ENCODE assay signal across 8 cellular contexts in genomic region chr18:72544092-72544886, GRCh38. TPM values are rescaled to one million over a fixed set of nuclear protein-coding genes. Genes with fewer than 3 reads are reported as not detected.
DNase-seq lines count a peak whose midpoint lies in the region; ATAC-seq and TF ChIP-seq lines count a peak whose summit lies in the region.

Gene CBLN2 (minus strand): TSS chr18:72544342. CDS start chr18:72542160, 2,182 bp downstream.

- H3K4me1 ChIP-seq in OCI-LY3 (ENCODE audit: low read length) (no peaks in the 10 kb centered on the region), tibial artery (peaks cover 0 to 28% (median 12%) of the 10 kb centered on the region in 4 donors)

- peak within 1 kb of the TSS; percentile 14; the same call in 1 of the 2 replicates for H3K9ac ChIP-seq in OCI-LY3 (ENCODE audit: low read length)

- no peaks in the 10 kb centered on the region for H4K20me1 ChIP-seq in OCI-LY3 (ENCODE audit: insufficient read depth, low read length)

- peak within 1 kb of the TSS; percentile 86 for H2AFZ ChIP-seq in OCI-LY3 (ENCODE audit: low read depth, low read length)

- H3K27me3 ChIP-seq in OCI-LY3 (ENCODE audit: low read depth, low read length) (peaks cover 7% of the 10 kb centered on the region; the same call in 1 of the 2 replicates), kidney epithelial cell (ENCODE audit: control insufficient read depth, insufficient read depth, low read length) (peaks cover 39% of the 10 kb centered on the region), tibial artery (peaks cover 0 to 34% of the 10 kb centered on the region in 2 donors)

- no peaks in the 10 kb centered on the region for H3K79me2 ChIP-seq in OCI-LY3 (ENCODE audit: low read length)

- H3K9me3 ChIP-seq in OCI-LY3 (ENCODE audit: insufficient read depth, low read length), result no peaks in the 10 kb centered on the region
- H3K9me3 ChIP-seq in tibial artery, result no peaks in the 10 kb centered on the region

- TF ChIP-seq CTCF in OCI-LY3 (IDR thresholded peaks at IDR 0.05; ENCODE audit: low read depth, low read length), result peak; percentile 96
- peak; percentile 96 for TF ChIP-seq CTCF in kidney epithelial cell (IDR thresholded peaks at IDR 0.05; ENCODE audit: insufficient read depth, low read length, poor library complexity, severe bottlenecking)
- TF ChIP-seq CTCF in tibial artery (IDR thresholded peaks at IDR 0.05), result peak in 1 of 2 experiments; percentile 9

- DNase-seq in Daoy (ENCODE audit: low read depth), result peak; percentile 73
- DNase-seq in T47D (ENCODE audit: low read depth in 1 of 2, low spot score in 1 of 2), result peak; percentile 72 to 81
- no peak for DNase-seq in kidney epithelial cell (ENCODE audit: low read depth)
- DNase-seq in stimulated activated CD8-positive, alpha-beta memory T cell treated with anti-CD3 and anti-CD28 coated beads, Interleukin-2, amount 100 ng/mL, for 48 hours (ENCODE audit: low read depth in 2 of 2), result peak; percentile 27 to 43
- no peak for DNase-seq in tibial artery

- in situ Hi-C loops in T47D (cut with HindIII; ENCODE audit: low pct_unique_long_range_greater_than_20kb, low sequenced_read_pairs), result no loop called here

- H3K27ac ChIP-seq in OCI-LY3 (ENCODE audit: low read length) (no peak within 1 kb of the TSS), tibial artery (no peak within 1 kb of the TSS)

- peak within 1 kb of the TSS; percentile 75 for H3K4me3 ChIP-seq in OCI-LY3 (ENCODE audit: low read length)
- H3K4me3 ChIP-seq in kidney epithelial cell (ENCODE audit: low read depth, low read length), result no peak within 1 kb of the TSS
- peak within 1 kb of the TSS in 1 of 2 donors; percentile 8 for H3K4me3 ChIP-seq in tibial artery

- H3K36me3 ChIP-seq in OCI-LY3 (replicated peaks; ENCODE audit: low read depth, low read length) (no peaks in the 10 kb centered on the region), kidney epithelial cell (ENCODE audit: control insufficient read depth, insufficient read depth, low read length) (no peaks in the 10 kb centered on the region), tibial artery (no peaks in the 10 kb centered on the region)

- ATAC-seq in GM19463 (IDR thresholded peaks at IDR 0.05; ENCODE audit: unreplicated experiment) (peak; percentile 90), HG03558 (IDR thresholded peaks at IDR 0.05; ENCODE audit: extremely low read depth, unreplicated experiment) (peak; percentile 48)

- intact Hi-C loops in tibial artery (cut with DNase I; ENCODE audit: low total_unique reads), result no loop called here

- H3K4me2 ChIP-seq in OCI-LY3 (ENCODE audit: low read length), result peak within 1 kb of the TSS; percentile 86

RNA-seq across cellular contexts. Expression of gene CBLN2, which starts in this region (rescaled TPM):
- total RNA-seq in Daoy (2014; rRNA removed; shearing (Covaris generic)), result 0.29 TPM in 1 of 2 replicates, not detected in the other
- total RNA-seq in kidney epithelial cell, result 0.04 TPM in 1 of 2 replicates, not detected in the other

Comparison
In these comparisons a context has a peak if more than half of its experiments do, and no peak if none do; other contexts are left out.
1. Peak in DNase-seq in Daoy; RNA of the gene not detected or under 1 TPM.
2. DNase-seq: peak in T47D (2 of 2) and stimulated activated CD8-positive, alpha-beta memory T cell treated with anti-CD3 and anti-CD28 coated beads, Interleukin-2, amount 100 ng/mL, for 48 hours (2 of 2); none in kidney epithelial cell (single experiment) and tibial artery (0 of 2).